In genomic region chr3:17632401-17633100, GRCh38 we compare ENCODE assay signal across 1 cellular context.
TF ChIP-seq lines count a peak whose summit lies in the region.

No MANE protein-coding gene starts in this region.

TF ChIP-seq in K562, 482 proteins besides CTCF, POLR2A, EP300 and RAD21 (continued from another document and continues in another):
- no peak for TF ChIP-seq ZNF277 (CRISPR knock-in tag; IDR thresholded peaks at IDR 0.05; ENCODE audit: borderline replicate concordance)
- TF ChIP-seq SNRNP70 (optimal IDR thresholded peaks at IDR 0.05; ENCODE audit: low read depth, low read length) = no peak
- no peak for TF ChIP-seq BCL6 (CRISPR knock-in tag; IDR thresholded peaks at IDR 0.05)
- TF ChIP-seq MYC (IDR thresholded peaks at IDR 0.05; ENCODE audit: low read depth, low read length) = no peak
- TF ChIP-seq MYC (CRISPR knock-in tag; IDR thresholded peaks at IDR 0.05; ENCODE audit: borderline replicate concordance, low read depth) = no peak
- TF ChIP-seq HDAC1 (IDR thresholded peaks at IDR 0.05) = no peak
- no peak for TF ChIP-seq RFX7 (CRISPR knock-in tag; IDR thresholded peaks at IDR 0.05)
- no peak for TF ChIP-seq ZBTB17 (CRISPR knock-in tag; IDR thresholded peaks at IDR 0.05)
- TF ChIP-seq KAT7 (CRISPR knock-in tag; IDR thresholded peaks at IDR 0.05; ENCODE audit: borderline replicate concordance) = no peak
- no peak for TF ChIP-seq NFXL1 (CRISPR knock-in tag; IDR thresholded peaks at IDR 0.05)
- peak; percentile 93 for TF ChIP-seq JUND (IDR thresholded peaks at IDR 0.05; ENCODE audit: borderline replicate concordance, low read depth, low read length)
- peak; percentile 88; the same call in 2 of the 3 replicates for TF ChIP-seq JUND (tag; IDR thresholded peaks at IDR 0.05; ENCODE audit: borderline replicate concordance, low read depth, low read length)
- no peak for TF ChIP-seq PREB (CRISPR knock-in tag; IDR thresholded peaks at IDR 0.05)
- TF ChIP-seq FOS (IDR thresholded peaks at IDR 0.05; ENCODE audit: extremely low read depth, insufficient read length) = no peak
- 0 out of 2 replicates have a peak, but pooled peaks have one; percentile 42 for TF ChIP-seq HDAC2 (IDR thresholded peaks at IDR 0.05)
- no peak for TF ChIP-seq ZNF3 (CRISPR knock-in tag; IDR thresholded peaks at IDR 0.05)
- TF ChIP-seq ELF1 (tag; IDR thresholded peaks at IDR 0.05) = no peak
- no peak for TF ChIP-seq WHSC1 (IDR thresholded peaks at IDR 0.05; ENCODE audit: low read length)
- TF ChIP-seq FIP1L1 (IDR thresholded peaks at IDR 0.05; ENCODE audit: low read depth, low read length, poor library complexity, severe bottlenecking) = no peak
- peak; percentile 88 for TF ChIP-seq ATF3 (IDR thresholded peaks at IDR 0.05)
- TF ChIP-seq ATF3 (CRISPR knock-in tag; conservative IDR thresholded peaks at IDR 0.05) = no peak
- no peak for TF ChIP-seq ZZZ3 (IDR thresholded peaks at IDR 0.05)
- TF ChIP-seq RBM17 (IDR thresholded peaks at IDR 0.05; ENCODE audit: borderline replicate concordance, low read depth, low read length) = no peak
- no peak for TF ChIP-seq ZNF449 (CRISPR knock-in tag; IDR thresholded peaks at IDR 0.05)
- TF ChIP-seq EZH2 (IDR thresholded peaks at IDR 0.05; ENCODE audit: borderline replicate concordance, low read depth, low read length) = no peak
- no peak for TF ChIP-seq NEUROD1 (IDR thresholded peaks at IDR 0.05; ENCODE audit: borderline replicate concordance, low read depth, low read length, partially characterized antibody)
- TF ChIP-seq ZNF639 (CRISPR knock-in tag; conservative IDR thresholded peaks at IDR 0.05 in 1 of 2, IDR thresholded peaks at IDR 0.05 in 1 of 2) = no peak
- peak; percentile 39 for TF ChIP-seq HDAC3 (IDR thresholded peaks at IDR 0.05; ENCODE audit: borderline replicate concordance, partially characterized antibody)
- no peak for TF ChIP-seq CBX8 (IDR thresholded peaks at IDR 0.05; ENCODE audit: borderline replicate concordance, extremely low read depth, low read depth, low read length, poor library complexity, severe bottlenecking)
- no peak for TF ChIP-seq ZBTB34 (CRISPR knock-in tag; IDR thresholded peaks at IDR 0.05)
- no peak for TF ChIP-seq PURB (CRISPR knock-in tag; IDR thresholded peaks at IDR 0.05; ENCODE audit: low read depth)
- peak; percentile 73; the same call in 1 of the 2 replicates for TF ChIP-seq JUN (IDR thresholded peaks at IDR 0.05; ENCODE audit: borderline replicate concordance, low read depth, low read length)
- no peak for TF ChIP-seq JUN (CRISPR knock-in tag; IDR thresholded peaks at IDR 0.05; ENCODE audit: borderline replicate concordance)
- no peak for TF ChIP-seq GTF2F1 (IDR thresholded peaks at IDR 0.05; ENCODE audit: low read depth, low read length)
- TF ChIP-seq KLF16 (IDR thresholded peaks at IDR 0.05) = no peak
- no peak for TF ChIP-seq ZNF655 (CRISPR knock-in tag; IDR thresholded peaks at IDR 0.05)
- TF ChIP-seq ESRRB (CRISPR knock-in tag; IDR thresholded peaks at IDR 0.05; ENCODE audit: borderline replicate concordance) = no peak
- no peak for TF ChIP-seq ZNF280A (IDR thresholded peaks at IDR 0.05; ENCODE audit: low read depth, partially characterized antibody)
- TF ChIP-seq ZNF740 (CRISPR knock-in tag; IDR thresholded peaks at IDR 0.05) = no peak
- TF ChIP-seq ZNF740 (tag; IDR thresholded peaks at IDR 0.05) = no peak
- peak; percentile 62; the same call in 1 of the 2 replicates for TF ChIP-seq LCOR (CRISPR knock-in tag; IDR thresholded peaks at IDR 0.05)
- TF ChIP-seq NR2F6 (CRISPR knock-in tag; IDR thresholded peaks at IDR 0.05) = no peak
- TF ChIP-seq ZBTB43 (CRISPR knock-in tag; IDR thresholded peaks at IDR 0.05) = no peak
- TF ChIP-seq NFIC (IDR thresholded peaks at IDR 0.05) = no peak
- no peak for TF ChIP-seq CUX1 (CRISPR knock-in tag; IDR thresholded peaks at IDR 0.05)
